21 cellular contexts compared by ENCODE assay signal in genomic region chr16:19232988-19233387, GRCh38. TPM values are rescaled to one million over a fixed set of nuclear protein-coding genes. Genes with fewer than 3 reads are reported as not detected.
"Had no signal": no experiment of that assay in that cellular context is flagged by ENCODE, and none has a peak within 500 bp of the region (broad histone marks: within the 10 kb centered on the region; RNA-seq: fewer than 3 reads in every experiment).

No MANE protein-coding gene starts in this region.

- DNase-seq: effector CD4-positive, alpha-beta T cell; foreskin melanocyte; head of caudate nucleus; kidney; left cardiac atrium; left ventricle myocardium inferior; lower lobe of right lung; natural killer cell; ovary; right cardiac atrium; stimulated activated CD4-positive, alpha-beta T cell treated with anti-CD3 and anti-CD28 coated beads, Interleukin-2, amount 100 ng/mL, for 48 hours; stimulated activated naive CD4-positive, alpha-beta T cell treated with Interleukin-2 at 50 U/mL for 16 hours; thyroid gland had no signal

- H3K4me3 Mint-ChIP-seq: memory B cell, mesothelial cell of epicardium, natural killer cell, neural crest cell, type B pancreatic cell had no signal

- H3K27ac ChIP-seq: hepatocyte, left ventricle myocardium inferior, lower lobe of right lung, ovary, suprapubic skin, thyroid gland had no signal

- H3K4me3 ChIP-seq: hepatocyte, left ventricle myocardium inferior, lower lobe of right lung, ovary, smooth muscle cell, suprapubic skin, thyroid gland had no signal

- H3K27ac Mint-ChIP-seq: memory B cell, mesothelial cell of epicardium, natural killer cell, type B pancreatic cell had no signal

- H3K4me1 ChIP-seq: left ventricle myocardium inferior, lower lobe of right lung, suprapubic skin had no signal

- H3K9me3 ChIP-seq: suprapubic skin, thyroid gland had no signal

- H3K27me3 ChIP-seq: hepatocyte, ovary, suprapubic skin, thyroid gland had no signal

- H3K27me3 Mint-ChIP-seq: memory B cell, type B pancreatic cell had no signal

- ATAC-seq: left cardiac atrium, lower lobe of right lung, natural killer cell, right cardiac atrium had no signal

- H3K36me3 ChIP-seq: lower lobe of right lung, ovary, suprapubic skin had no signal

- H3K4me1 Mint-ChIP-seq: memory B cell, natural killer cell, neural crest cell had no signal

- H3K36me3 Mint-ChIP-seq: natural killer cell had no signal

RNA-seq across cellular contexts. Expression of gene CLEC19A, which starts 52.5 kb away (rescaled TPM):
- polyA plus RNA-seq: esophagus, hepatocyte, ovary, right cardiac atrium, smooth muscle cell had no signal
